5 cellular contexts compared by ENCODE assay signal in genomic region chr18:13078065-13078464, GRCh38.
A peak's percentile ranks its signal among the peaks of the same experiment; 100 is the strongest.
DNase-seq lines count a peak whose midpoint lies in the region; ATAC-seq and TF ChIP-seq lines count a peak whose summit lies in the region.
"Not testable (repeated sequence)": the region's sequence is repeated elsewhere in the genome, so short reads cannot be mapped to it uniquely, and the experiment has no call there.

No MANE protein-coding gene starts in this region.

- not testable (repeated sequence) for H3K27me3 Mint-ChIP-seq in CD8-positive, alpha-beta T cell (ENCODE audit: low read depth); endothelial cell (ENCODE audit: unreplicated experiment); memory B cell; neural crest cell (ENCODE audit: low read depth)

- H3K27ac ChIP-seq in CD8-positive, alpha-beta T cell (ENCODE audit: low read depth, low read length) = not testable (repeated sequence)

- not testable (repeated sequence) for H3K4me3 Mint-ChIP-seq in CD8-positive, alpha-beta T cell; memory B cell; neural crest cell
- peak overlapping the region; percentile 48 for H3K4me3 Mint-ChIP-seq in endothelial cell (ENCODE audit: unreplicated experiment)

- not testable (repeated sequence) for H3K27me3 ChIP-seq in CD8-positive, alpha-beta T cell (ENCODE audit: insufficient read depth, low read length)

- peaks cover 12% of the 10 kb centered on the region for H3K9me3 Mint-ChIP-seq in CD8-positive, alpha-beta T cell
- not testable (repeated sequence) for H3K9me3 Mint-ChIP-seq in endothelial cell (ENCODE audit: unreplicated experiment); memory B cell
- peaks cover 12% of the 10 kb centered on the region for H3K9me3 Mint-ChIP-seq in neural crest cell

- DNase-seq in CD8-positive, alpha-beta T cell; endothelial cell (ENCODE audit: low spot score); memory B cell (ENCODE audit: low spot score in 2 of 2); neural crest cell (ENCODE audit: low read depth, low spot score): not testable (repeated sequence)

- ATAC-seq in CD8-positive, alpha-beta T cell; SK-N-SH treated with all-trans-retinoic acid at 6 μM for 48 hours; memory B cell (ENCODE audit: low read depth): not testable (repeated sequence)

- H3K36me3 Mint-ChIP-seq in CD8-positive, alpha-beta T cell = peaks cover 88% of the 10 kb centered on the region
- H3K36me3 Mint-ChIP-seq in endothelial cell (ENCODE audit: low read depth, unreplicated experiment) = peaks cover 63% of the 10 kb centered on the region
- H3K36me3 Mint-ChIP-seq in memory B cell = peaks cover 53% of the 10 kb centered on the region
- H3K36me3 Mint-ChIP-seq in neural crest cell (ENCODE audit: low read depth) = peaks cover 65% of the 10 kb centered on the region

- not testable (repeated sequence) for H3K4me3 ChIP-seq in CD8-positive, alpha-beta T cell (ENCODE audit: low read depth, low read length)

- POLR2A ChIA-PET in CD8-positive, alpha-beta T cell (lab: Charles Lee) = not testable (repeated sequence)

- H3K27ac Mint-ChIP-seq in CD8-positive, alpha-beta T cell = peak overlapping the region; percentile 37
- H3K27ac Mint-ChIP-seq in endothelial cell (ENCODE audit: unreplicated experiment) = not testable (repeated sequence)
- H3K27ac Mint-ChIP-seq in memory B cell (peak overlapping the region; percentile 45), neural crest cell (ENCODE audit: unreplicated experiment) (peak overlapping the region; percentile 45)

- not testable (repeated sequence) for H3K4me1 Mint-ChIP-seq in CD8-positive, alpha-beta T cell (ENCODE audit: low read depth); endothelial cell (ENCODE audit: unreplicated experiment); memory B cell; neural crest cell

- CTCF ChIA-PET in CD8-positive, alpha-beta T cell (lab: Charles Lee) = not testable (repeated sequence)

- intact Hi-C loops in CD8-positive, alpha-beta T cell (cut with DNase I, micrococcal nuclease) = not testable (repeated sequence)

- TF ChIP-seq CTCF in CD8-positive, alpha-beta T cell (IDR thresholded peaks at IDR 0.05); endothelial cell (IDR thresholded peaks at IDR 0.05; ENCODE audit: unreplicated experiment); neural crest cell (conservative IDR thresholded peaks at IDR 0.05): not testable (repeated sequence)

- H3K9me3 ChIP-seq in CD8-positive, alpha-beta T cell (ENCODE audit: low read length) = not testable (repeated sequence)

- not testable (repeated sequence) for H3K4me1 ChIP-seq in CD8-positive, alpha-beta T cell (ENCODE audit: insufficient read depth, low read length)

- peaks cover 16% of the 10 kb centered on the region for H3K36me3 ChIP-seq in CD8-positive, alpha-beta T cell (ENCODE audit: insufficient read depth, low read length)

TF ChIP-seq in SK-N-SH treated with all-trans-retinoic acid at 6 μM for 48 hours, 23 proteins besides CTCF, POLR2A, EP300 and RAD21:
- 0 out of 2 replicates have a peak, but pooled peaks have one; percentile 14 for TF ChIP-seq ZNF8 (CRISPR knock-in tag; IDR thresholded peaks at IDR 0.05)
TF ChIP-seq in SK-N-SH treated with all-trans-retinoic acid at 6 μM for 48 hours: peak in this region for 1; not testable (repeated sequence) for 22.
